Comparison of ENCODE assay signal across 1 cellular context in the genomic region with DNA sequence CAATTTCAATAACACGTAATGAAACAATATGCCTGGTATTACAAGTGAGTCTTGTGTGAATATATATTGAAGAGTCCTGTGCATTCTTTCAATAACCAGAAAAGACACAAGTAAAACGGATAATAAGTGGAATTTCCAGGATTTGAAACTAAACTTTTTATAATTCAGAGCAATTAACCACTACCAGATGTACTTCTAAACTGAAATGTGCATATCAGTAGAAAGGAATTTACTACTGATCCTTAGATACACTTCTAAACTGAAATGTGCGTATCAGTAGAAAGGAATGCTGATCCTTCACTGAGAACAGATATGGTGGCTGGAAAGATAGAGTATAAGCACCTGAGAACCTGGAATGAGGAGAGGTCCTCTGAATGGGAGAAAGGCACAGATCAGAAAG.
TF ChIP-seq lines count a peak whose summit lies in the region.

No MANE protein-coding gene starts in this region.

TF ChIP-seq in SK-N-SH, 30 proteins besides CTCF, POLR2A, EP300 and RAD21 (continued from another document):
- TF ChIP-seq, protein P1, sequence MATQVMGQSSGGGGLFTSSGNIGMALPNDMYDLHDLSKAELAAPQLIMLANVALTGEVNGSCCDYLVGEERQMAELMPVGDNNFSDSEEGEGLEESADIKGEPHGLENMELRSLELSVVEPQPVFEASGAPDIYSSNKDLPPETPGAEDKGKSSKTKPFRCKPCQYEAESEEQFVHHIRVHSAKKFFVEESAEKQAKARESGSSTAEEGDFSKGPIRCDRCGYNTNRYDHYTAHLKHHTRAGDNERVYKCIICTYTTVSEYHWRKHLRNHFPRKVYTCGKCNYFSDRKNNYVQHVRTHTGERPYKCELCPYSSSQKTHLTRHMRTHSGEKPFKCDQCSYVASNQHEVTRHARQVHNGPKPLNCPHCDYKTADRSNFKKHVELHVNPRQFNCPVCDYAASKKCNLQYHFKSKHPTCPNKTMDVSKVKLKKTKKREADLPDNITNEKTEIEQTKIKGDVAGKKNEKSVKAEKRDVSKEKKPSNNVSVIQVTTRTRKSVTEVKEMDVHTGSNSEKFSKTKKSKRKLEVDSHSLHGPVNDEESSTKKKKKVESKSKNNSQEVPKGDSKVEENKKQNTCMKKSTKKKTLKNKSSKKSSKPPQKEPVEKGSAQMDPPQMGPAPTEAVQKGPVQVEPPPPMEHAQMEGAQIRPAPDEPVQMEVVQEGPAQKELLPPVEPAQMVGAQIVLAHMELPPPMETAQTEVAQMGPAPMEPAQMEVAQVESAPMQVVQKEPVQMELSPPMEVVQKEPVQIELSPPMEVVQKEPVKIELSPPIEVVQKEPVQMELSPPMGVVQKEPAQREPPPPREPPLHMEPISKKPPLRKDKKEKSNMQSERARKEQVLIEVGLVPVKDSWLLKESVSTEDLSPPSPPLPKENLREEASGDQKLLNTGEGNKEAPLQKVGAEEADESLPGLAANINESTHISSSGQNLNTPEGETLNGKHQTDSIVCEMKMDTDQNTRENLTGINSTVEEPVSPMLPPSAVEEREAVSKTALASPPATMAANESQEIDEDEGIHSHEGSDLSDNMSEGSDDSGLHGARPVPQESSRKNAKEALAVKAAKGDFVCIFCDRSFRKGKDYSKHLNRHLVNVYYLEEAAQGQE (IDR thresholded peaks at IDR 0.05; ENCODE audit: low read depth, low read length), result no peak
- peak; percentile 28; the same call in 1 of the 2 replicates for TF ChIP-seq FOSL2 (IDR thresholded peaks at IDR 0.05; ENCODE audit: borderline replicate concordance, low read depth)
- TF ChIP-seq RFX5 (IDR thresholded peaks at IDR 0.05; ENCODE audit: low read length), result no peak
- peak; percentile 33; the same call in 1 of the 2 replicates for TF ChIP-seq RXRA (IDR thresholded peaks at IDR 0.05; ENCODE audit: borderline replicate concordance, low read depth)
- TF ChIP-seq NRF1 (IDR thresholded peaks at IDR 0.05; ENCODE audit: low read depth, low read length), result no peak
- peak; percentile 27; the same call in 1 of the 2 replicates for TF ChIP-seq NFIC (IDR thresholded peaks at IDR 0.05; ENCODE audit: borderline replicate concordance)
- TF ChIP-seq, protein P2, sequence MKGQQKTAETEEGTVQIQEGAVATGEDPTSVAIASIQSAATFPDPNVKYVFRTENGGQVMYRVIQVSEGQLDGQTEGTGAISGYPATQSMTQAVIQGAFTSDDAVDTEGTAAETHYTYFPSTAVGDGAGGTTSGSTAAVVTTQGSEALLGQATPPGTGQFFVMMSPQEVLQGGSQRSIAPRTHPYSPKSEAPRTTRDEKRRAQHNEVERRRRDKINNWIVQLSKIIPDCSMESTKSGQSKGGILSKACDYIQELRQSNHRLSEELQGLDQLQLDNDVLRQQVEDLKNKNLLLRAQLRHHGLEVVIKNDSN (IDR thresholded peaks at IDR 0.05; ENCODE audit: borderline replicate concordance, low read depth), result no peak
- TF ChIP-seq MXI1 (IDR thresholded peaks at IDR 0.05; ENCODE audit: low read depth, low read length), result no peak
- no peak for TF ChIP-seq GABPA (IDR thresholded peaks at IDR 0.05; ENCODE audit: low read depth)
- TF ChIP-seq RCOR1 (IDR thresholded peaks at IDR 0.05; ENCODE audit: low read length), result no peak
- TF ChIP-seq MEF2A (IDR thresholded peaks at IDR 0.05; ENCODE audit: borderline replicate concordance, low read depth), result peak; percentile 78
- no peak for TF ChIP-seq ELF1 (IDR thresholded peaks at IDR 0.05)
- TF ChIP-seq, protein P3, sequence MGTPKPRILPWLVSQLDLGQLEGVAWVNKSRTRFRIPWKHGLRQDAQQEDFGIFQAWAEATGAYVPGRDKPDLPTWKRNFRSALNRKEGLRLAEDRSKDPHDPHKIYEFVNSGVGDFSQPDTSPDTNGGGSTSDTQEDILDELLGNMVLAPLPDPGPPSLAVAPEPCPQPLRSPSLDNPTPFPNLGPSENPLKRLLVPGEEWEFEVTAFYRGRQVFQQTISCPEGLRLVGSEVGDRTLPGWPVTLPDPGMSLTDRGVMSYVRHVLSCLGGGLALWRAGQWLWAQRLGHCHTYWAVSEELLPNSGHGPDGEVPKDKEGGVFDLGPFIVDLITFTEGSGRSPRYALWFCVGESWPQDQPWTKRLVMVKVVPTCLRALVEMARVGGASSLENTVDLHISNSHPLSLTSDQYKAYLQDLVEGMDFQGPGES (IDR thresholded peaks at IDR 0.05; ENCODE audit: low read depth, low read length), result no peak
- TF ChIP-seq SIN3A (IDR thresholded peaks at IDR 0.05; ENCODE audit: borderline replicate concordance, low read depth, low read length), result no peak
- peak; percentile 77 for TF ChIP-seq TEAD4 (IDR thresholded peaks at IDR 0.05; ENCODE audit: borderline replicate concordance, insufficient read depth)
